ENCODE assay signal across 9 cellular contexts in genomic region chr1:41806472-41807155, GRCh38.
DNase-seq lines count a peak whose midpoint lies in the region; ATAC-seq and TF ChIP-seq lines count a peak whose summit lies in the region.
"Had no signal": no experiment of that assay in that cellular context is flagged by ENCODE, and none has a peak within 500 bp of the region (broad histone marks: within the 10 kb centered on the region; RNA-seq: fewer than 3 reads in every experiment).

No MANE protein-coding gene starts in this region.

- H3K36me3 ChIP-seq in mucosa of descending colon (ENCODE audit: low read depth) = no peaks in the 10 kb centered on the region
- no peaks in the 10 kb centered on the region for H3K36me3 ChIP-seq in BE2C
- H3K36me3 ChIP-seq: thoracic aorta had no signal

- H3K4me1 Mint-ChIP-seq in activated CD8-positive, alpha-beta T cell treated with anti-CD3 and anti-CD28 coated beads for 36 hours (ENCODE audit: low read depth) = peaks cover 92% of the 10 kb centered on the region
- H3K4me1 Mint-ChIP-seq in stimulated activated naive CD8-positive, alpha-beta T cell treated with anti-CD3 and anti-CD28 coated beads, Interleukin-15, amount 100 ng/mL, for 72 hours = peaks cover 91% of the 10 kb centered on the region

- H3K9me3 Mint-ChIP-seq in activated CD8-positive, alpha-beta T cell treated with anti-CD3 and anti-CD28 coated beads for 36 hours = peaks cover 3% of the 10 kb centered on the region
- H3K9me3 Mint-ChIP-seq in stimulated activated naive CD8-positive, alpha-beta T cell treated with anti-CD3 and anti-CD28 coated beads, Interleukin-15, amount 100 ng/mL, for 72 hours = no peaks in the 10 kb centered on the region

- H3K9me3 ChIP-seq in mucosa of descending colon = no peaks in the 10 kb centered on the region
- no peaks in the 10 kb centered on the region for H3K9me3 ChIP-seq in BE2C
- H3K9me3 ChIP-seq: thoracic aorta had no signal

- no peak for TF ChIP-seq CTCF in activated CD8-positive, alpha-beta T cell treated with anti-CD3 and anti-CD28 coated beads for 36 hours (IDR thresholded peaks at IDR 0.05)
- TF ChIP-seq CTCF in mucosa of descending colon (IDR thresholded peaks at IDR 0.05) = no peak
- no peak for TF ChIP-seq CTCF in omental fat pad (IDR thresholded peaks at IDR 0.05)
- TF ChIP-seq CTCF in BE2C (IDR thresholded peaks at IDR 0.05; ENCODE audit: low read depth, low read length) = no peak

- H3K4me1 ChIP-seq in mucosa of descending colon (ENCODE audit: low read depth) (no peaks in the 10 kb centered on the region), BE2C (no peaks in the 10 kb centered on the region)

- DNase-seq in activated naive CD4-positive, alpha-beta T cell treated with Interleukin-2 at 50 U/mL for 16 hours = peak; percentile 76
- DNase-seq in activated naive CD4-positive, alpha-beta T cell (lab: John Stamatoyannopoulos, UW) = no peak
- DNase-seq in activated CD8-positive, alpha-beta T cell treated with anti-CD3 and anti-CD28 coated beads for 36 hours = peak; percentile 87
- DNase-seq in mucosa of descending colon (no peak), omental fat pad (ENCODE audit: low spot score) (no peak), BE2C (no peak), NCI-H1092 (lab: John Stamatoyannopoulos, UW) (no peak)
- DNase-seq in stimulated activated naive CD8-positive, alpha-beta T cell treated with anti-CD3 and anti-CD28 coated beads, Interleukin-15, amount 100 ng/mL, for 72 hours = peak; percentile 47 to 65

- H3K27me3 Mint-ChIP-seq in activated CD8-positive, alpha-beta T cell treated with anti-CD3 and anti-CD28 coated beads for 36 hours = no peaks in the 10 kb centered on the region
- no peaks in the 10 kb centered on the region for H3K27me3 Mint-ChIP-seq in stimulated activated naive CD8-positive, alpha-beta T cell treated with anti-CD3 and anti-CD28 coated beads, Interleukin-15, amount 100 ng/mL, for 72 hours

- H3K4me3 ChIP-seq in mucosa of descending colon (no peak overlapping the region), BE2C (ENCODE audit: low read depth, low read length) (no peak overlapping the region)
- H3K4me3 ChIP-seq: thoracic aorta had no signal

- peak overlapping the region; percentile 66 for H3K4me3 Mint-ChIP-seq in activated CD8-positive, alpha-beta T cell treated with anti-CD3 and anti-CD28 coated beads for 36 hours
- H3K4me3 Mint-ChIP-seq in stimulated activated naive CD8-positive, alpha-beta T cell treated with anti-CD3 and anti-CD28 coated beads, Interleukin-15, amount 100 ng/mL, for 72 hours = peak overlapping the region; percentile 57 to 69

- CTCF ChIA-PET in activated CD8-positive, alpha-beta T cell treated with anti-CD3 and anti-CD28 coated beads for 36 hours (lab: Charles Lee) = interaction anchor here (1.3 kb wide), 1 partner anchor 85 kb away, joined by 4 read pairs; no protein-coding TSS in a partner anchor

- H3K36me3 Mint-ChIP-seq in activated CD8-positive, alpha-beta T cell treated with anti-CD3 and anti-CD28 coated beads for 36 hours (ENCODE audit: low read depth) = peaks cover 9% of the 10 kb centered on the region

- intact Hi-C loops in activated CD8-positive, alpha-beta T cell treated with anti-CD3 and anti-CD28 coated beads for 36 hours (cut with micrococcal nuclease) = loop anchor here (5.0 kb wide), 2 partner anchors 54 to 144 kb away; no protein-coding TSS in a partner anchor
- intact Hi-C loops in mucosa of descending colon (cut with DNase I, micrococcal nuclease) = no loop called here

- peak overlapping the region; percentile 96 for H3K27ac Mint-ChIP-seq in activated CD8-positive, alpha-beta T cell treated with anti-CD3 and anti-CD28 coated beads for 36 hours
- H3K27ac Mint-ChIP-seq in stimulated activated naive CD8-positive, alpha-beta T cell treated with anti-CD3 and anti-CD28 coated beads, Interleukin-15, amount 100 ng/mL, for 72 hours = peak overlapping the region; percentile 61 to 72

- POLR2A ChIA-PET in activated CD8-positive, alpha-beta T cell treated with anti-CD3 and anti-CD28 coated beads for 36 hours (lab: Charles Lee) = interaction anchor here (1.8 kb wide), 1 partner anchor 57 kb away, joined by 5 read pairs; no protein-coding TSS in a partner anchor

- no peaks in the 10 kb centered on the region for H3K27me3 ChIP-seq in BE2C

- ATAC-seq in activated CD8-positive, alpha-beta T cell treated with anti-CD3 and anti-CD28 coated beads for 36 hours = peak; percentile 55
- ATAC-seq in mucosa of descending colon (peak; percentile 48), omental fat pad (ENCODE audit: low FRiP score) (no peak)
- peak; percentile 78 for ATAC-seq in stimulated activated naive CD8-positive, alpha-beta T cell treated with anti-CD3 and anti-CD28 coated beads, Interleukin-15, amount 100 ng/mL, for 72 hours

Comparison
In these comparisons a context has a peak if more than half of its experiments do, and no peak if none do; other contexts are left out.
1. DNase-seq: peak in activated naive CD4-positive, alpha-beta T cell treated with Interleukin-2 at 50 U/mL for 16 hours (single experiment), activated CD8-positive, alpha-beta T cell treated with anti-CD3 and anti-CD28 coated beads for 36 hours (single experiment) and stimulated activated naive CD8-positive, alpha-beta T cell treated with anti-CD3 and anti-CD28 coated beads, Interleukin-15, amount 100 ng/mL, for 72 hours (2 of 2); none in activated naive CD4-positive, alpha-beta T cell (0 of 4), mucosa of descending colon (0 of 3), omental fat pad (single experiment), BE2C (single experiment) and NCI-H1092 (single experiment).